In the genomic region with DNA sequence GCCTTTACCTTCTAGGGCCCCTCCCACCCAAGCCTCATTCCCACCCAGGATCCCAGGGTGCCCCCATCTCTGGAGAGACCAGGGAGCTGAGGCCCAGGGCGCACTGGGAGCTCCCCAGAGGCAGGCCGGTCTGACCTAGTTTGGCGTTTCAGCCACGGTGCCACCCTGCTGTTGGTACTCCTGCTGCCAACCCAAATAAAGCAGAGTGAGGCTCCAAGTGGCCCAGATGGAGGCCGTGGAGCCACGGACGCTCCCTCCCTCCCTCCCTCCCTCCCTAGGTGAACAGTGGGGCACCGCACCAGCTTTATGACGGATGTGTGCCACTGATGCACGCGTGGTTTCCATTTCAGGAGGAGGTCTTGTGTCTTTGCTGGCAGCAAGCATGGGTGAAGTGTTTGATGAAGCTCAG, we compare ENCODE assay signal across 8 cellular contexts. TPM values are rescaled to one million over a fixed set of nuclear protein-coding genes. Genes with fewer than 3 reads are reported as not detected.
DNase-seq lines count a peak whose midpoint lies in the region; ATAC-seq, FAIRE-seq and TF ChIP-seq lines count a peak whose summit lies in the region.

No MANE protein-coding gene starts in this region.

- no peaks in the 10 kb centered on the region for H3K36me3 ChIP-seq in effector memory CD4-positive, alpha-beta T cell (ENCODE audit: control insufficient read depth, insufficient read depth, low read length)
- no peaks in the 10 kb centered on the region for H3K36me3 ChIP-seq in pancreas

- CTCF ChIA-PET in Calu3 (lab: Charles Lee): no interaction called here

- H3K27me3 Mint-ChIP-seq in CD14-positive monocyte (ENCODE audit: low read depth in 3 of 3) (peaks cover 0 to 11% (median 9%) of the 10 kb centered on the region in 3 donors), Calu3 (ENCODE audit: unreplicated experiment) (no peaks in the 10 kb centered on the region)

- 8% methylated on average over 11 of the region's 11 CpGs for WGBS in pancreas, 2 donors

- H3K27me3 ChIP-seq in effector memory CD4-positive, alpha-beta T cell (replicated peaks; ENCODE audit: control insufficient read depth, insufficient read depth, low read length, poor library complexity, severe bottlenecking): no peaks in the 10 kb centered on the region
- no peaks in the 10 kb centered on the region for H3K27me3 ChIP-seq in pancreas

- no peak for FAIRE-seq in pancreas (lab: Jason Lieb, UNC)

- peak overlapping the region; percentile 23 for H3K4me3 ChIP-seq in effector memory CD4-positive, alpha-beta T cell (ENCODE audit: insufficient read depth, low read depth, low read length, poor library complexity, severe bottlenecking)
- peak overlapping the region in 2 of 4 donors; percentile 68 to 69 for H3K4me3 ChIP-seq in pancreas

- H3K9me3 Mint-ChIP-seq in CD14-positive monocyte (peaks cover 0 to 2% (median 0%) of the 10 kb centered on the region in 7 donors), Calu3 (ENCODE audit: low read depth, unreplicated experiment) (no peaks in the 10 kb centered on the region)

- BruUV-seq in Calu3 (replicated peaks; lab: Mats Ljungman, UMichigan): no TSS peak

- H3K4me3 Mint-ChIP-seq in CD14-positive monocyte (peak overlapping the region; percentile 97 to 100), Calu3 (ENCODE audit: low read depth, unreplicated experiment) (no peak overlapping the region)

- H3K36me3 Mint-ChIP-seq in CD14-positive monocyte: peaks cover 30 to 53% of the 10 kb centered on the region in 2 donors
- peaks cover 35% of the 10 kb centered on the region for H3K36me3 Mint-ChIP-seq in Calu3 (ENCODE audit: insufficient read depth, unreplicated experiment)

- H3K9me3 ChIP-seq in effector memory CD4-positive, alpha-beta T cell (ENCODE audit: control insufficient read depth, low read length): no peaks in the 10 kb centered on the region
- no peaks in the 10 kb centered on the region for H3K9me3 ChIP-seq in pancreas

- peaks cover 40% of the 10 kb centered on the region for H3K4me1 ChIP-seq in effector memory CD4-positive, alpha-beta T cell (ENCODE audit: control insufficient read depth, insufficient read depth, low read length, poor library complexity, severe bottlenecking)
- peaks cover 0 to 38% (median 17%) of the 10 kb centered on the region in 3 donors for H3K4me1 ChIP-seq in pancreas

- H3K4me1 Mint-ChIP-seq in CD14-positive monocyte (peaks cover 69% of the 10 kb centered on the region), Calu3 (ENCODE audit: low read depth, unreplicated experiment) (peaks cover 15% of the 10 kb centered on the region)

- intact Hi-C loops in CD14-positive monocyte (cut with micrococcal nuclease): loop anchor here (5.0 to 10.0 kb wide), 9 partner anchors 33 to 235 kb away; a partner anchor contains a TSS
- intact Hi-C loops in pancreas (cut with DNase I): no loop called here
- intact Hi-C loops in Calu3 (cut with micrococcal nuclease; ENCODE audit: unreplicated experiment): no loop called here

- peak overlapping the region; percentile 72 for H3K27ac ChIP-seq in effector memory CD4-positive, alpha-beta T cell (ENCODE audit: insufficient read depth, low read length, poor library complexity, severe bottlenecking)
- peak overlapping the region; percentile 10 to 36 (median 22) for H3K27ac ChIP-seq in pancreas

- ATAC-seq in pancreas (peak in 2 of 4 donors; percentile 2 to 8), HG02870 (IDR thresholded peaks at IDR 0.05; ENCODE audit: unreplicated experiment) (no peak), esophagus mucosa (no peak), HG03442 (IDR thresholded peaks at IDR 0.05; ENCODE audit: unreplicated experiment) (no peak)

- H3K27ac Mint-ChIP-seq in CD14-positive monocyte (peak overlapping the region in 3 of 7 donors; percentile 70 to 94 (median 94)), Calu3 (ENCODE audit: unreplicated experiment) (no peak overlapping the region)

- peak; percentile 40 for DNase-seq in CD14-positive monocyte (ENCODE audit: low spot score)
- peak; percentile 31 for DNase-seq in T follicular helper cell (ENCODE audit: low read depth)
- DNase-seq in effector memory CD4-positive, alpha-beta T cell: peak in 1 of 3 donors; percentile 19
- DNase-seq in pancreas: peak; percentile 55 to 86 (median 60)
- no peak for DNase-seq in Calu3

- TF ChIP-seq CTCF in CD14-positive monocyte (IDR thresholded peaks at IDR 0.05) (no peak), pancreas (IDR thresholded peaks at IDR 0.05) (no peak), Calu3 (IDR thresholded peaks at IDR 0.05; ENCODE audit: unreplicated experiment) (no peak)

RNA-seq across cellular contexts. Expression of a gene that starts 1.8 kb away (rescaled TPM):
- 1 to 10 TPM in 1 of 2 donors, under 1 TPM in 1; 0.87 to 2.9 TPM for polyA plus RNA-seq in CD14-positive monocyte
- 10 to 100 TPM in 5 of 6 donors, 1 to 10 TPM in 1; 8.9 to 15.6 (median 11.9) TPM for total RNA-seq in pancreas
- polyA plus RNA-seq in pancreas: 10 to 100 TPM in 1 of 2 donors, 1 to 10 TPM in 1; 5.9 to 11.4 TPM
- 14.3 TPM for total RNA-seq in esophagus mucosa
- total RNA-seq in Calu3 (2022): 16.5 and 16.6 TPM in 2 replicates

Comparison
In these comparisons a context has a peak if more than half of its experiments do, and no peak if none do; other contexts are left out.
1. intact Hi-C loops: an anchor here in CD14-positive monocyte (5.0 to 10.0 kb wide); none called in pancreas and Calu3.